ENCODE assay signal across 21 cellular contexts in the genomic region with DNA sequence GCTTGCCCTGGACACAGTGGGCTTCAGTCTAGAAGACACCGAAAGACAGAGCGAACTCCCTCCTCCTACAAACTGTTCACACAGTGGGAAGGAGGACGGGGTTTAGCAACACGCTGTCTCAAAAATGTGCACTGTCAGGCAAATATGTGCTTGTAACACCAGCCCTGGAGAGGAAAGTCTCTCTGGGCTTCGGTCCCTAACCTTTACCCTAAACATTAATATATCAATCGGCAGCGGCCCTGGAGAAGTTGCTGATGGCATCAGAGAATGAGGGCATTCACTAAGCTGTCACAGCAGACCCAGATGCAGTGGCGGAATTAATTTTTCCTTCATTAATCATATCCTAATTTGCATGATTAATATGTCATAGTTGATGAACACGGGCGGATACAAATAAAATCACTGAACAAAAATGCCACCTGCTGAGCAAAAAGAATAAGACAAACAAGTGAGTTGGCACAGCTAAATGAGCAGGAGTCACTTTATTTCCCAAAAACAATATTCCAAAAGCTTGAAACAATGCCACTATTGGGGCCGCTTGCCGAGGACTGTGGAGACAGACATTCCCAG. TPM values are rescaled to one million over a fixed set of nuclear protein-coding genes. Genes with fewer than 3 reads are reported as not detected.
DNase-seq lines count a peak whose midpoint lies in the region; ATAC-seq and TF ChIP-seq lines count a peak whose summit lies in the region.
"Had no signal": no experiment of that assay in that cellular context is flagged by ENCODE, and none has a peak within 500 bp of the region (broad histone marks: within the 10 kb centered on the region; RNA-seq: fewer than 3 reads in every experiment).

No MANE protein-coding gene starts in this region.

- in situ Hi-C loops in GM23248 (cut with MboI), result no loop called here
- in situ Hi-C loops in KBM-7 (cut with MboI; ENCODE audit: low pct_unique_long_range_greater_than_20kb, low sequenced_read_pairs), result no loop called here

- H4K20me1 ChIP-seq in GM23248 (ENCODE audit: insufficient read depth), result no peaks in the 10 kb centered on the region

- TF ChIP-seq POLR2A in spleen (IDR thresholded peaks at IDR 0.05), result no peak

- DNase-seq in GM23248, result peak; percentile 57
- DNase-seq in kidney glomerular epithelial cell (lab: John Stamatoyannopoulos, UW), result peak; percentile 3
- peak; percentile 32 for DNase-seq in spleen
- no peak for DNase-seq in NCI-H2029 (lab: John Stamatoyannopoulos, UW)
- DNase-seq in DMS 273 treated with DMSO at 0.1 percent for 48 hours (lab: John Stamatoyannopoulos, UW), result no peak
- DNase-seq in KBM-7, result no peak
- DNase-seq: activated CD4-positive, alpha-beta T cell treated with anti-CD3 and anti-CD28 coated beads for 48 hours; activated T-cell treated with anti-CD3 and anti-CD28 coated beads for 4 hours; BE2C; H9; islet precursor cell; mucosa of descending colon; NCI-H1105 treated with DMSO at 0.1 percent for 48 hours; NCI-H345; SJCRH30; small intestine; stimulated activated naive CD4-positive, alpha-beta T cell treated with Interleukin-2 at 50 U/mL for 16 hours; T-helper 9 cell; uterus had no signal

- H3K9me3 ChIP-seq in GM23248 (ENCODE audit: low read depth), result no peaks in the 10 kb centered on the region
- no peaks in the 10 kb centered on the region for H3K9me3 ChIP-seq in spleen
- H3K9me3 ChIP-seq: BE2C, mucosa of descending colon, SJCRH30, uterus had no signal

- peaks cover 8% of the 10 kb centered on the region; the same call in 1 of the 2 replicates for H3F3A ChIP-seq in GM23248 (ENCODE audit: insufficient read depth)

- H3K36me3 ChIP-seq in GM23248 (ENCODE audit: low read depth), result no peaks in the 10 kb centered on the region
- no peaks in the 10 kb centered on the region for H3K36me3 ChIP-seq in spleen
- H3K36me3 ChIP-seq: BE2C, SJCRH30, uterus had no signal

- peaks cover 19% of the 10 kb centered on the region for H3K4me1 ChIP-seq in GM23248 (ENCODE audit: insufficient read depth)
- H3K4me1 ChIP-seq in spleen, result no peaks in the 10 kb centered on the region
- H3K4me1 ChIP-seq: SJCRH30, uterus had no signal

- H3K4me2 ChIP-seq in GM23248 (ENCODE audit: unreplicated experiment), result peak overlapping the region; percentile 21

- no peak overlapping the region for H3K9ac ChIP-seq in GM23248

- no peaks in the 10 kb centered on the region for H3K79me2 ChIP-seq in GM23248 (ENCODE audit: insufficient read depth)

- peak; percentile 54 for TF ChIP-seq CTCF in VCaP (conservative IDR thresholded peaks at IDR 0.05)
- no peak for TF ChIP-seq CTCF in spleen (IDR thresholded peaks at IDR 0.05 in 8 of 11, conservative IDR thresholded peaks at IDR 0.05 in 3 of 11)

- intact Hi-C loops in spleen (cut with DNase I; ENCODE audit: low total_unique reads), result no loop called here

- ATAC-seq in HG03520 (IDR thresholded peaks at IDR 0.05; ENCODE audit: unreplicated experiment), result no peak
- ATAC-seq: mucosa of descending colon had no signal

- H3K27ac ChIP-seq in GM23248, result no peak overlapping the region
- H3K27ac ChIP-seq in VCaP, result no peak overlapping the region
- H3K27ac ChIP-seq in spleen, result no peak overlapping the region
- H3K27ac ChIP-seq: SJCRH30, uterus had no signal

- H3K9me2 ChIP-seq in GM23248 (ENCODE audit: insufficient read depth), result no peaks in the 10 kb centered on the region

- no peak overlapping the region for H2AFZ ChIP-seq in GM23248

- H3K4me3 ChIP-seq in GM23248 (0 out of 2 replicates have a peak overlapping the region, but pooled peaks have one; percentile 6), spleen (no peak overlapping the region)
- H3K4me3 ChIP-seq: mucosa of descending colon, SJCRH30, uterus had no signal

- 16 to 17% methylated on average over 12 of the region's 12 CpGs for WGBS in GM23248 (ENCODE audit: low coverage in 1 of 2, low lambda C conversion rate in 2 of 2, missing lambda C conversion rate in 2 of 2), 2 experiments
- 71 to 80% (median 75%) methylated on average over 12 of the region's 12 CpGs for WGBS in spleen, 5 donors

- H3K27me3 ChIP-seq in GM23248 (replicated peaks; ENCODE audit: insufficient read depth) (no peaks in the 10 kb centered on the region), spleen (replicated peaks in 1 of 7) (peaks cover 0 to 36% (median 0%) of the 10 kb centered on the region in 7 donors)
- H3K27me3 ChIP-seq: BE2C, uterus had no signal

RNA-seq across cellular contexts. Expression of a gene that starts 45.2 kb away (rescaled TPM):
- total RNA-seq in GM23248 (2014; rRNA removed; shearing (Covaris generic)), result 40.3 and 45.3 TPM in 2 replicates
- polyA plus RNA-seq in GM23248 (2016; fragmentation: Nextera tagmentation; extraction: Ambion mirVana) (30.7 and 34.4 TPM in 2 replicates), spleen (10 to 100 TPM; 15.8 to 20.5 (median 18.6) TPM)
- 10 to 100 TPM; 26.2 to 61.8 (median 31.6) TPM for total RNA-seq in spleen

Comparison
In these comparisons a context has a peak if more than half of its experiments do, and no peak if none do; other contexts are left out.
1. DNase-seq: peak in GM23248 (single experiment), kidney glomerular epithelial cell (single experiment) and spleen (single experiment); none in NCI-H2029 (single experiment), DMS 273 treated with DMSO at 0.1 percent for 48 hours (single experiment) and KBM-7 (single experiment).